ENCODE assay signal across 1 cellular context in genomic region chr5:180156141-180156540, GRCh38.
TF ChIP-seq lines count a peak whose summit lies in the region.

No MANE protein-coding gene starts in this region.

TF ChIP-seq in SK-N-SH treated with all-trans-retinoic acid at 6 μM for 48 hours, 23 proteins besides CTCF, POLR2A, EP300 and RAD21 (continued from another document):
- TF ChIP-seq CREB5 (CRISPR knock-in tag; IDR thresholded peaks at IDR 0.05; ENCODE audit: low read depth) (no peak), CSRNP3 (CRISPR knock-in tag; IDR thresholded peaks at IDR 0.05) (no peak), PPARA (CRISPR knock-in tag; IDR thresholded peaks at IDR 0.05; ENCODE audit: borderline replicate concordance) (no peak), ZFP3 (CRISPR knock-in tag; IDR thresholded peaks at IDR 0.05) (no peak), SNAI2 (CRISPR knock-in tag; IDR thresholded peaks at IDR 0.05) (no peak), RARB (CRISPR knock-in tag; IDR thresholded peaks at IDR 0.05) (no peak), TSHZ2 (CRISPR knock-in tag; IDR thresholded peaks at IDR 0.05) (no peak)
